ENCODE assay signal across 11 cellular contexts in genomic region chr3:171256445-171257250, GRCh38.
A peak's percentile ranks its signal among the peaks of the same experiment; 100 is the strongest.
DNase-seq lines count a peak whose midpoint lies in the region; ATAC-seq and TF ChIP-seq lines count a peak whose summit lies in the region.
"Had no signal": no experiment of that assay in that cellular context is flagged by ENCODE, and none has a peak within 500 bp of the region (broad histone marks: within the 10 kb centered on the region; RNA-seq: fewer than 3 reads in every experiment).

No MANE protein-coding gene starts in this region.

- peaks cover 3% of the 10 kb centered on the region for H3F3A ChIP-seq in neural progenitor cell (ENCODE audit: low read depth)

- DNase-seq in EL (peak; percentile 71), T-helper 17 cell (no peak), foreskin keratinocyte (peak in 1 of 2 donors; percentile 31), lower leg skin (ENCODE audit: low spot score in 2 of 2) (no peak), NCI-H82 (lab: John Stamatoyannopoulos, UW) (no peak), NCI-H1436 (lab: John Stamatoyannopoulos, UW) (no peak), neural progenitor cell (ENCODE audit: low spot score) (no peak)
- DNase-seq: amniotic stem cell, NCI-H69 had no signal

- no peak overlapping the region for H3K9ac ChIP-seq in neural progenitor cell

- no peak overlapping the region for H3K27ac ChIP-seq in foreskin keratinocyte
- no peak overlapping the region for H3K27ac ChIP-seq in neural progenitor cell

- H2AFZ ChIP-seq in neural progenitor cell (replicated peaks): no peak overlapping the region

- H3K4me1 Mint-ChIP-seq in T-helper 17 cell (peaks cover 76% of the 10 kb centered on the region), neural progenitor cell (peaks cover 17% of the 10 kb centered on the region)

- no peak for TF ChIP-seq CTCF in foreskin keratinocyte (conservative IDR thresholded peaks at IDR 0.05)
- TF ChIP-seq CTCF in lower leg skin (IDR thresholded peaks at IDR 0.05): no peak
- no peak for TF ChIP-seq CTCF in neural progenitor cell (IDR thresholded peaks at IDR 0.05)

- intact Hi-C loops in lower leg skin (cut with DNase I; ENCODE audit: low total_unique reads): no loop called here

- no peak overlapping the region for H3K4me2 ChIP-seq in neural progenitor cell

- H3K27ac Mint-ChIP-seq in T-helper 17 cell: peak overlapping the region; percentile 98
- no peak overlapping the region for H3K27ac Mint-ChIP-seq in neural progenitor cell

- H3K27me3 Mint-ChIP-seq in T-helper 17 cell: no peaks in the 10 kb centered on the region
- no peaks in the 10 kb centered on the region for H3K27me3 Mint-ChIP-seq in neural progenitor cell (ENCODE audit: insufficient read depth, low read depth)

- WGBS in lower leg skin, 2 donors: 90 to 92% methylated on average over 4 of the region's 4 CpGs

- TF ChIP-seq POLR2A in lower leg skin (IDR thresholded peaks at IDR 0.05): no peak

- H3K4me1 ChIP-seq in foreskin keratinocyte (peaks cover 16% of the 10 kb centered on the region), neural progenitor cell (peaks cover 7% of the 10 kb centered on the region)

- H3K4me3 ChIP-seq in lower leg skin (ENCODE audit: low read depth, poor library complexity, severe bottlenecking) (no peak overlapping the region), neural progenitor cell (no peak overlapping the region)
- H3K4me3 ChIP-seq: lung had no signal

- H3K36me3 Mint-ChIP-seq in T-helper 17 cell (ENCODE audit: low read depth) (peaks cover 2% of the 10 kb centered on the region), neural progenitor cell (no peaks in the 10 kb centered on the region)

- H3K9me3 ChIP-seq in T-helper 17 cell (ENCODE audit: control insufficient read depth, low read length, poor library complexity, severe bottlenecking) (no peaks in the 10 kb centered on the region), neural progenitor cell (ENCODE audit: low read depth) (no peaks in the 10 kb centered on the region)

- ATAC-seq in GM21576 (IDR thresholded peaks at IDR 0.05; ENCODE audit: unreplicated experiment) (peak; percentile 7), T-helper 17 cell (peak; percentile 9), foreskin keratinocyte (peak; percentile 51)

- no peaks in the 10 kb centered on the region for H3K36me3 ChIP-seq in neural progenitor cell

- no peaks in the 10 kb centered on the region for H3K9me3 Mint-ChIP-seq in neural progenitor cell

- no peaks in the 10 kb centered on the region for H3K79me2 ChIP-seq in neural progenitor cell (ENCODE audit: low read depth)

- no peaks in the 10 kb centered on the region for H4K20me1 ChIP-seq in neural progenitor cell (ENCODE audit: low read depth)

- peak overlapping the region; percentile 46 for H3K4me3 Mint-ChIP-seq in T-helper 17 cell
- H3K4me3 Mint-ChIP-seq in neural progenitor cell: no peak overlapping the region

- H3K27me3 ChIP-seq in foreskin keratinocyte (no peaks in the 10 kb centered on the region), neural progenitor cell (no peaks in the 10 kb centered on the region)
